In genomic region chr11:19259487-19260345, GRCh38 we compare ENCODE assay signal across 8 cellular contexts. TPM values are rescaled to one million over a fixed set of nuclear protein-coding genes. Genes with fewer than 3 reads are reported as not detected.
A peak's percentile ranks its signal among the peaks of the same experiment; 100 is the strongest.
DNase-seq lines count a peak whose midpoint lies in the region; ATAC-seq, FAIRE-seq and TF ChIP-seq lines count a peak whose summit lies in the region.

No MANE protein-coding gene starts in this region.

- peak; percentile 70 for DNase-seq in ELF-1 (ENCODE audit: low read depth, low spot score)
- DNase-seq in H4 (ENCODE audit: low spot score), result peak; percentile 50
- peak; percentile 49 for DNase-seq in NCI-H1694 treated with DMSO at 0.1 percent for 48 hours (lab: John Stamatoyannopoulos, UW)
- peak; percentile 50 to 53 for DNase-seq in activated CD4-positive, alpha-beta T cell treated with anti-CD3 and anti-CD28 coated beads for 24 hours (ENCODE audit: low read depth in 2 of 2)
- peak; percentile 62 to 90 for DNase-seq in lower leg skin (ENCODE audit: low spot score in 2 of 2)
- DNase-seq in stimulated activated CD4-positive, alpha-beta T cell treated with anti-CD3 and anti-CD28 coated beads, TNF-alpha, amount 100 ng/mL, for 4 hours (ENCODE audit: low read depth in 3 of 3), result peak; percentile 17 to 25 (median 24)

- intact Hi-C loops in lower leg skin (cut with DNase I; ENCODE audit: low total_unique reads), result no loop called here

- FAIRE-seq in colon (lab: Jason Lieb, UNC), result peak; percentile 14

- peak in 1 of 3 donors; percentile 59 for TF ChIP-seq CTCF in lower leg skin (IDR thresholded peaks at IDR 0.05)

- no peak for TF ChIP-seq POLR2A in lower leg skin (IDR thresholded peaks at IDR 0.05)

- no peak overlapping the region for H3K4me3 ChIP-seq in lower leg skin (ENCODE audit: low read depth, poor library complexity, severe bottlenecking)

- 47 to 51% methylated on average over 6 of the region's 6 CpGs for WGBS in lower leg skin, 2 donors

- ATAC-seq in HG03521 (IDR thresholded peaks at IDR 0.05; ENCODE audit: unreplicated experiment), result no peak

RNA-seq across cellular contexts. Expression of gene E2F8, which starts 19.0 kb away (rescaled TPM):
- total RNA-seq in H4 (2014; rRNA removed; shearing (Covaris generic)), result 4.0 and 7.7 TPM in 2 replicates
- 1 to 10 TPM in 2 of 4 donors, under 1 TPM in 2; 0.57 to 4.8 (median 1.4) TPM for total RNA-seq in lower leg skin

RNA-seq across cellular contexts. Expression of gene CSRP3, which starts 57.9 kb away (rescaled TPM):
- total RNA-seq in H4 (2014; rRNA removed; shearing (Covaris generic)), result not detected in 2 replicates
- total RNA-seq in lower leg skin, result not detected

Comparison
In these comparisons a context has a peak if more than half of its experiments do, and no peak if none do; other contexts are left out.
1. DNase-seq: peak in every context shown above with its lines; median percentile 76 in lower leg skin; 70 in ELF-1; 52 in activated CD4-positive, alpha-beta T cell treated with anti-CD3 and anti-CD28 coated beads for 24 hours; 50 in H4; 49 in NCI-H1694 treated with DMSO at 0.1 percent for 48 hours; 24 in stimulated activated CD4-positive, alpha-beta T cell treated with anti-CD3 and anti-CD28 coated beads, TNF-alpha, amount 100 ng/mL, for 4 hours.